ENCODE assay signal across 12 cellular contexts in the genomic region with DNA sequence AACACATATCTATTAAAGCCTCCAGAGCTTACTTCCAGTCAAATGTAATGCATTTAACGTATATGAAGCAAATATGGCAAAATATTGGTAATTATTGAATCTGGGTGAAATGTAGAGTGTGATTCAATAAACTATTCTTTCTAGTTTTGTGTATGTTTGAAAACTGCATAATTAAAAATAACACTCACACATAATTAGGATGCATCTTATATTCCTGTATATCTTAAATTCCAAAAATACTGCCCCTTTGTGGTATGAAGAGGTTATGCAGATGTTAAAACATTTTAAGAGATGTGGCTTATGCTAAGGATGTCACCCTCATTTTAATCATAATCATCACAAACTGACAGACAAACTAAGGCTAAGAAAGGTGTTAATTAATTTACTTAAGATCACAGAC.
DNase-seq lines count a peak whose midpoint lies in the region; ATAC-seq and TF ChIP-seq lines count a peak whose summit lies in the region.
"Had no signal": no experiment of that assay in that cellular context is flagged by ENCODE, and none has a peak within 500 bp of the region (broad histone marks: within the 10 kb centered on the region; RNA-seq: fewer than 3 reads in every experiment).

No MANE protein-coding gene starts in this region.

- peak; percentile 25 for TF ChIP-seq CTCF in left ventricle myocardium inferior (IDR thresholded peaks at IDR 0.05; ENCODE audit: borderline replicate concordance)
- TF ChIP-seq CTCF in fibroblast of pulmonary artery (IDR thresholded peaks at IDR 0.05; ENCODE audit: low read length, missing control alignments): peak; percentile 52

- POLR2A ChIA-PET in HEK293T (lab: Yijun Ruan, JAX): no interaction called here

- ATAC-seq in left cardiac atrium (no peak), HG03039 (IDR thresholded peaks at IDR 0.05; ENCODE audit: unreplicated experiment) (no peak)
- ATAC-seq: gastroesophageal sphincter, GM12878 had no signal

- H3K27ac ChIP-seq in left ventricle myocardium inferior (replicated peaks): no peak overlapping the region
- H3K27ac ChIP-seq: gastroesophageal sphincter had no signal

- CTCF ChIA-PET in HEK293T (lab: Yijun Ruan, JAX): interaction anchor here (0.6 kb wide), 1 partner anchor 79 kb away, joined by 6 read pairs; no protein-coding TSS in a partner anchor

- H3K27me3 ChIP-seq in left ventricle myocardium inferior (ENCODE audit: low read depth): no peaks in the 10 kb centered on the region
- H3K27me3 ChIP-seq: gastroesophageal sphincter had no signal

- intact Hi-C loops in left ventricle myocardium inferior (cut with micrococcal nuclease): no loop called here
- intact Hi-C loops in left cardiac atrium (cut with DNase I): no loop called here

- H3K9me3 ChIP-seq in left ventricle myocardium inferior (replicated peaks): peaks cover 20% of the 10 kb centered on the region

- no peaks in the 10 kb centered on the region for H3K4me1 ChIP-seq in left ventricle myocardium inferior
- H3K4me1 ChIP-seq: gastroesophageal sphincter had no signal

- no peaks in the 10 kb centered on the region for H3K36me3 ChIP-seq in left ventricle myocardium inferior
- H3K36me3 ChIP-seq: gastroesophageal sphincter had no signal

- DNase-seq in left ventricle myocardium inferior (no peak), left cardiac atrium (no peak), RPMI7951 (ENCODE audit: low read depth) (peak; percentile 3), fibroblast of pulmonary artery (ENCODE audit: low read depth) (peak; percentile 33), NCI-H1436 treated with DMSO at 0.1 percent for 48 hours (lab: John Stamatoyannopoulos, UW) (no peak), HEK293T (ENCODE audit: extremely low spot score) (no peak), NCI-H774 (lab: John Stamatoyannopoulos, UW) (no peak)
- DNase-seq: CD4-positive, alpha-beta T cell; T-helper 9 cell had no signal

- H3K4me3 ChIP-seq in left ventricle myocardium inferior (no peak overlapping the region), fibroblast of pulmonary artery (replicated peaks; ENCODE audit: low read depth, low read length) (no peak overlapping the region)
- H3K4me3 ChIP-seq: gastroesophageal sphincter, GM12878 had no signal

TF ChIP-seq in HEK293T, 16 proteins besides CTCF, POLR2A, EP300 and RAD21:
- TF ChIP-seq NFRKB (IDR thresholded peaks at IDR 0.05) (no peak), SP1 (IDR thresholded peaks at IDR 0.05) (no peak), FOXM1 (IDR thresholded peaks at IDR 0.05; ENCODE audit: borderline replicate concordance) (no peak), ZNF384 (IDR thresholded peaks at IDR 0.05) (no peak), L3MBTL2 (conservative IDR thresholded peaks at IDR 0.05) (no peak), LEF1 (IDR thresholded peaks at IDR 0.05; ENCODE audit: borderline replicate concordance) (no peak), FOXA1 (IDR thresholded peaks at IDR 0.05) (no peak), CTBP1 (IDR thresholded peaks at IDR 0.05; ENCODE audit: borderline replicate concordance) (no peak), SUZ12 (IDR thresholded peaks at IDR 0.05) (no peak), FOXK2 (IDR thresholded peaks at IDR 0.05) (no peak), TARDBP (IDR thresholded peaks at IDR 0.05) (no peak)

Comparison
In these comparisons a context has a peak if more than half of its experiments do, and no peak if none do; other contexts are left out.
1. DNase-seq: peak in RPMI7951 (single experiment) and fibroblast of pulmonary artery (single experiment); none in left ventricle myocardium inferior (single experiment), left cardiac atrium (single experiment), NCI-H1436 treated with DMSO at 0.1 percent for 48 hours (single experiment), HEK293T (single experiment) and NCI-H774 (single experiment).